In genomic region chr10:3972460-3973366, GRCh38 we compare ENCODE assay signal across 2 cellular contexts.
TF ChIP-seq lines count a peak whose summit lies in the region.

No MANE protein-coding gene starts in this region.

TF ChIP-seq in HCT116, 20 proteins besides CTCF, POLR2A, EP300 and RAD21 (continued from another document):
- no peak for TF ChIP-seq ZBTB33 (IDR thresholded peaks at IDR 0.05; ENCODE audit: extremely low read depth, insufficient replicate concordance, low read length)

TF ChIP-seq in H1, 55 proteins besides CTCF, POLR2A, EP300 and RAD21 (continued from another document):
- TF ChIP-seq SP4 (IDR thresholded peaks at IDR 0.05; ENCODE audit: low read length) = no peak
- no peak for TF ChIP-seq HDAC6 (IDR thresholded peaks at IDR 0.05; ENCODE audit: low read depth, low read length)
- no peak for TF ChIP-seq HDAC2 (IDR thresholded peaks at IDR 0.05; ENCODE audit: borderline replicate concordance in 1 of 2, low read depth in 2 of 2, low read length in 2 of 2)
- no peak for TF ChIP-seq FOSL1 (IDR thresholded peaks at IDR 0.05; ENCODE audit: insufficient read depth, low read depth, low read length)
